In genomic region chr9:34651876-34652602, GRCh38 we compare ENCODE assay signal across 8 cellular contexts. TPM values are rescaled to one million over a fixed set of nuclear protein-coding genes. Genes with fewer than 3 reads are reported as not detected.
A peak's percentile ranks its signal among the peaks of the same experiment; 100 is the strongest.
DNase-seq lines count a peak whose midpoint lies in the region; TF ChIP-seq lines count a peak whose summit lies in the region.

TSS of gene IL11RA (plus strand) at chr9:34652185. CDS start at chr9:34655218, 3,033 bp downstream.

- DNase-seq in GM04504 (ENCODE audit: low read depth): peak; percentile 82
- DNase-seq in NCI-H460 (ENCODE audit: extremely low read depth, low read depth): peak; percentile 75
- DNase-seq in activated T-helper 1 cell treated with anti-CD3 and anti-CD28 coated beads, Interleukin-12 subunit alpha, Interleukin-12 subunit beta, Interleukin-2, Interleukin-4 antibody, amounts not matched to agents 30 ng/mL and 10 ng/mL and 1 ng/mL, durations not matched to agents 14 hours and 24 hours and 36 hours (ENCODE audit: low spot score): no peak
- DNase-seq in fibroblast of the aortic adventitia (ENCODE audit: low read depth): peak; percentile 86
- peak; percentile 88 for DNase-seq in superior temporal gyrus (ENCODE audit: extremely low spot score)
- no peak for DNase-seq in central memory CD4-positive, alpha-beta T cell
- no peak for DNase-seq in NCI-H446 (lab: John Stamatoyannopoulos, UW)

- H3K27me3 Mint-ChIP-seq in activated T-helper 1 cell treated with anti-CD3 and anti-CD28 coated beads, Interleukin-12 subunit alpha, Interleukin-12 subunit beta, Interleukin-2, Interleukin-4 antibody, amounts not matched to agents 30 ng/mL and 10 ng/mL and 1 ng/mL, durations not matched to agents 14 hours and 24 hours and 36 hours (ENCODE audit: insufficient read depth): no peaks in the 10 kb centered on the region

- no peaks in the 10 kb centered on the region for H3K27me3 ChIP-seq in muscle layer of duodenum (ENCODE audit: low read depth, low read length)

- H3K4me1 ChIP-seq in muscle layer of duodenum (ENCODE audit: control insufficient read depth in 1 of 2, insufficient read depth in 2 of 2, low read length in 2 of 2): peaks cover 29 to 68% of the 10 kb centered on the region in 2 donors

- H3K27ac ChIP-seq in muscle layer of duodenum (ENCODE audit: low read length): peak within 1 kb of the TSS; percentile 70

- no peak within 1 kb of the TSS for H3K4me3 Mint-ChIP-seq in activated T-helper 1 cell treated with anti-CD3 and anti-CD28 coated beads, Interleukin-12 subunit alpha, Interleukin-12 subunit beta, Interleukin-2, Interleukin-4 antibody, amounts not matched to agents 30 ng/mL and 10 ng/mL and 1 ng/mL, durations not matched to agents 14 hours and 24 hours and 36 hours

- H3K36me3 ChIP-seq in muscle layer of duodenum (ENCODE audit: control insufficient read depth in 1 of 2, insufficient read depth in 2 of 2, low read length in 2 of 2): peaks cover 15% of the 10 kb centered on the region in 2 donors

- H3K36me3 Mint-ChIP-seq in activated T-helper 1 cell treated with anti-CD3 and anti-CD28 coated beads, Interleukin-12 subunit alpha, Interleukin-12 subunit beta, Interleukin-2, Interleukin-4 antibody, amounts not matched to agents 30 ng/mL and 10 ng/mL and 1 ng/mL, durations not matched to agents 14 hours and 24 hours and 36 hours (ENCODE audit: low read depth): peaks cover 24% of the 10 kb centered on the region

- H3K4me1 Mint-ChIP-seq in activated T-helper 1 cell treated with anti-CD3 and anti-CD28 coated beads, Interleukin-12 subunit alpha, Interleukin-12 subunit beta, Interleukin-2, Interleukin-4 antibody, amounts not matched to agents 30 ng/mL and 10 ng/mL and 1 ng/mL, durations not matched to agents 14 hours and 24 hours and 36 hours (ENCODE audit: low read depth): peaks cover 36% of the 10 kb centered on the region

- H3K9me3 ChIP-seq in muscle layer of duodenum (ENCODE audit: control insufficient read depth in 1 of 2, low read length in 2 of 2): no peaks in the 10 kb centered on the region

- H3K4me3 ChIP-seq in fibroblast of the aortic adventitia (ENCODE audit: low read depth, low read length): peak within 1 kb of the TSS; percentile 63
- peak within 1 kb of the TSS; percentile 57 to 65 for H3K4me3 ChIP-seq in muscle layer of duodenum (ENCODE audit: low read depth in 1 of 2, low read length in 2 of 2)

- H3K9me3 Mint-ChIP-seq in activated T-helper 1 cell treated with anti-CD3 and anti-CD28 coated beads, Interleukin-12 subunit alpha, Interleukin-12 subunit beta, Interleukin-2, Interleukin-4 antibody, amounts not matched to agents 30 ng/mL and 10 ng/mL and 1 ng/mL, durations not matched to agents 14 hours and 24 hours and 36 hours: no peaks in the 10 kb centered on the region

- intact Hi-C loops in activated T-helper 1 cell treated with anti-CD3 and anti-CD28 coated beads, Interleukin-12 subunit alpha, Interleukin-12 subunit beta, Interleukin-2, Interleukin-4 antibody, amounts not matched to agents 30 ng/mL and 10 ng/mL and 1 ng/mL, durations not matched to agents 14 hours and 24 hours and 36 hours (cut with micrococcal nuclease): no loop called here

- H3K27ac Mint-ChIP-seq in activated T-helper 1 cell treated with anti-CD3 and anti-CD28 coated beads, Interleukin-12 subunit alpha, Interleukin-12 subunit beta, Interleukin-2, Interleukin-4 antibody, amounts not matched to agents 30 ng/mL and 10 ng/mL and 1 ng/mL, durations not matched to agents 14 hours and 24 hours and 36 hours: peak within 1 kb of the TSS; percentile 43

- TF ChIP-seq CTCF in fibroblast of the aortic adventitia (IDR thresholded peaks at IDR 0.05; ENCODE audit: insufficient read depth, low read length): no peak

RNA-seq across cellular contexts. Expression of gene IL11RA, which starts in this region (rescaled TPM):
- total RNA-seq in NCI-H460 (2014; rRNA removed; shearing (Covaris generic)): 2.2 and 3.3 TPM in 2 replicates
- polyA plus RNA-seq in NCI-H460 (2014; cell fraction: nucleus; rRNA removed): 30.8 and 36.3 TPM in 2 replicates
- 29.9 and 30.3 TPM in 2 replicates for total RNA-seq in activated T-helper 1 cell treated with anti-CD3 and anti-CD28 coated beads, Interleukin-12 subunit alpha, Interleukin-12 subunit beta, Interleukin-2, Interleukin-4 antibody, amounts not matched to agents 30 ng/mL and 10 ng/mL and 1 ng/mL, durations not matched to agents 14 hours and 24 hours and 36 hours
- 23.8 and 26.7 TPM in 2 replicates for total RNA-seq in fibroblast of the aortic adventitia (ENCODE audit: low replicate concordance)

Comparison
In these comparisons a context has a peak if more than half of its experiments do, and no peak if none do; other contexts are left out.
1. DNase-seq: peak in GM04504 (single experiment), NCI-H460 (single experiment), fibroblast of the aortic adventitia (single experiment) and superior temporal gyrus (single experiment); none in activated T-helper 1 cell treated with anti-CD3 and anti-CD28 coated beads, Interleukin-12 subunit alpha, Interleukin-12 subunit beta, Interleukin-2, Interleukin-4 antibody, amounts not matched to agents 30 ng/mL and 10 ng/mL and 1 ng/mL, durations not matched to agents 14 hours and 24 hours and 36 hours (single experiment), central memory CD4-positive, alpha-beta T cell (single experiment) and NCI-H446 (0 of 2).